In the genomic region with DNA sequence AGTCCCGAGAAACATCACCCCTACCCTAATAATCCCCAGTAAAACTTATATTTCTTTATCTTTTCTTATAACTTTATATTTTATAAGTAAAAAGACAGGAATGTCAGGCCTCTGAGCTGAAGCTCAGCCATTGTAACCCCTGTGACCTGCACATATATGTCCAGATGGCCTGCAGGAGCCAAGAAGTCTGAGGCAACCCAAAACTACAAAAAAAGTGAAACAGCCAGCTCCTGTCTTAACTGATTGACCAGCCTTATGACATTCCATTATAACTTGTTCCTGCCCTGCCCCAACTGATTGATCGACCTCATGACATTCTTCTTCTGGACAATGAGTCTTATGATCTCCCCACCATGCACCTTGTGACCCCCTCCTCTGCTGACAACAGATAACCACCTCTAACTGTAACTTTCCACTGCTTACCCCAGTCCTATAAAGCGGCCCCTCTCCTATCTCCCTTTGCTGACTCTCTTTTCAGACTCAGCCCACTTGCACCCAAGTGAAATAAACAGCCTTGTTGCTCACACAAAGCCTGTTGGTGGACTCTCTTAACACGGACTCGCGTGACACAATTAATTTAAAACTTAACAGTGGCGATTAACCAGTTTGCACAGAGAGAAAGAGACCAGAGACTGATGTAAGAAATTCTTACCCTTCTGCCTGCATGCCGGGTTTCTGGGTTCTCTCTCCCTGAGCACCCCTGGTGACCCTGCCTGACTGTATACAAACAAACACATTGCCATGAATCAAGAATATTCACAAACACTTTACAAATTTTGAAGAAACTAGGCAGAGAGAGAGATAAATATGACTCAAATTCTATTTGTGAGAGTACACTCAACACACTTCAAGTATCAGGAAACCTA, we compare ENCODE assay signal across 1 cellular context.
TF ChIP-seq lines count a peak whose summit lies in the region.
"Not testable (repeated sequence)": the region's sequence is repeated elsewhere in the genome, so short reads cannot be mapped to it uniquely, and the experiment has no call there.

No MANE protein-coding gene starts in this region.

TF ChIP-seq in K562, 482 proteins besides CTCF, POLR2A, EP300 and RAD21 (continued from another document):
- TF ChIP-seq, protein P1, sequence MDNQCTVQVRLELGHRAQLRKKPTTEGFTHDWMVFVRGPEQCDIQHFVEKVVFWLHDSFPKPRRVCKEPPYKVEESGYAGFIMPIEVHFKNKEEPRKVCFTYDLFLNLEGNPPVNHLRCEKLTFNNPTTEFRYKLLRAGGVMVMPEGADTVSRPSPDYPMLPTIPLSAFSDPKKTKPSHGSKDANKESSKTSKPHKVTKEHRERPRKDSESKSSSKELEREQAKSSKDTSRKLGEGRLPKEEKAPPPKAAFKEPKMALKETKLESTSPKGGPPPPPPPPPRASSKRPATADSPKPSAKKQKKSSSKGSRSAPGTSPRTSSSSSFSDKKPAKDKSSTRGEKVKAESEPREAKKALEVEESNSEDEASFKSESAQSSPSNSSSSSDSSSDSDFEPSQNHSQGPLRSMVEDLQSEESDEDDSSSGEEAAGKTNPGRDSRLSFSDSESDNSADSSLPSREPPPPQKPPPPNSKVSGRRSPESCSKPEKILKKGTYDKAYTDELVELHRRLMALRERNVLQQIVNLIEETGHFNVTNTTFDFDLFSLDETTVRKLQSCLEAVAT (IDR thresholded peaks at IDR 0.05), result peak; percentile 88
- TF ChIP-seq FOXJ2 (tag; IDR thresholded peaks at IDR 0.05) (peak; percentile 56), NFIC (IDR thresholded peaks at IDR 0.05) (peak; percentile 90), MBD2 (IDR thresholded peaks at IDR 0.05; ENCODE audit: borderline replicate concordance, low read depth) (peak; percentile 66; the same call in 1 of the 2 replicates), L3MBTL2 (IDR thresholded peaks at IDR 0.05) (peak; percentile 57), PHB2 (IDR thresholded peaks at IDR 0.05; ENCODE audit: low read depth) (peak; percentile 90), EHMT2 (IDR thresholded peaks at IDR 0.05) (peak; percentile 68), FOXM1 (IDR thresholded peaks at IDR 0.05; ENCODE audit: low read depth) (peak; percentile 80), BCOR (IDR thresholded peaks at IDR 0.05) (peak; percentile 66; the same call in 1 of the 2 replicates), CHD1 (IDR thresholded peaks at IDR 0.05; ENCODE audit: low read length) (peak; percentile 2), CC2D1A (IDR thresholded peaks at IDR 0.05) (peak; percentile 94; the same call in 1 of the 2 replicates), NCOA2 (IDR thresholded peaks at IDR 0.05; ENCODE audit: partially characterized antibody in 2 of 2) (peak; percentile 86 to 87), ZNF766 (CRISPR knock-in tag; conservative IDR thresholded peaks at IDR 0.05) (peak; percentile 48; the same call in 1 of the 2 replicates), ZEB2 (IDR thresholded peaks at IDR 0.05) (peak; percentile 86), SMARCC2 (IDR thresholded peaks at IDR 0.05; ENCODE audit: low read depth) (peak; percentile 76)
- TF ChIP-seq, protein P2, sequence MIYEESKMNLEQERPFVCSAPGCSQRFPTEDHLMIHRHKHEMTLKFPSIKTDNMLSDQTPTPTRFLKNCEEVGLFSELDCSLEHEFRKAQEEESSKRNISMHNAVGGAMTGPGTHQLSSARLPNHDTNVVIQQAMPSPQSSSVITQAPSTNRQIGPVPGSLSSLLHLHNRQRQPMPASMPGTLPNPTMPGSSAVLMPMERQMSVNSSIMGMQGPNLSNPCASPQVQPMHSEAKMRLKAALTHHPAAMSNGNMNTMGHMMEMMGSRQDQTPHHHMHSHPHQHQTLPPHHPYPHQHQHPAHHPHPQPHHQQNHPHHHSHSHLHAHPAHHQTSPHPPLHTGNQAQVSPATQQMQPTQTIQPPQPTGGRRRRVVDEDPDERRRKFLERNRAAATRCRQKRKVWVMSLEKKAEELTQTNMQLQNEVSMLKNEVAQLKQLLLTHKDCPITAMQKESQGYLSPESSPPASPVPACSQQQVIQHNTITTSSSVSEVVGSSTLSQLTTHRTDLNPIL (CRISPR knock-in tag; IDR thresholded peaks at IDR 0.05), result 0 out of 2 replicates have a peak, but pooled peaks have one; percentile 47
- TF ChIP-seq, protein P3, sequence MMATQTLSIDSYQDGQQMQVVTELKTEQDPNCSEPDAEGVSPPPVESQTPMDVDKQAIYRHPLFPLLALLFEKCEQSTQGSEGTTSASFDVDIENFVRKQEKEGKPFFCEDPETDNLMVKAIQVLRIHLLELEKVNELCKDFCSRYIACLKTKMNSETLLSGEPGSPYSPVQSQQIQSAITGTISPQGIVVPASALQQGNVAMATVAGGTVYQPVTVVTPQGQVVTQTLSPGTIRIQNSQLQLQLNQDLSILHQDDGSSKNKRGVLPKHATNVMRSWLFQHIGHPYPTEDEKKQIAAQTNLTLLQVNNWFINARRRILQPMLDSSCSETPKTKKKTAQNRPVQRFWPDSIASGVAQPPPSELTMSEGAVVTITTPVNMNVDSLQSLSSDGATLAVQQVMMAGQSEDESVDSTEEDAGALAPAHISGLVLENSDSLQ (IDR thresholded peaks at IDR 0.05), result peak; percentile 91
- TF ChIP-seq FOXM1 (CRISPR knock-in tag; IDR thresholded peaks at IDR 0.05; ENCODE audit: low read depth), result not testable (repeated sequence)
- TF ChIP-seq, protein P4, sequence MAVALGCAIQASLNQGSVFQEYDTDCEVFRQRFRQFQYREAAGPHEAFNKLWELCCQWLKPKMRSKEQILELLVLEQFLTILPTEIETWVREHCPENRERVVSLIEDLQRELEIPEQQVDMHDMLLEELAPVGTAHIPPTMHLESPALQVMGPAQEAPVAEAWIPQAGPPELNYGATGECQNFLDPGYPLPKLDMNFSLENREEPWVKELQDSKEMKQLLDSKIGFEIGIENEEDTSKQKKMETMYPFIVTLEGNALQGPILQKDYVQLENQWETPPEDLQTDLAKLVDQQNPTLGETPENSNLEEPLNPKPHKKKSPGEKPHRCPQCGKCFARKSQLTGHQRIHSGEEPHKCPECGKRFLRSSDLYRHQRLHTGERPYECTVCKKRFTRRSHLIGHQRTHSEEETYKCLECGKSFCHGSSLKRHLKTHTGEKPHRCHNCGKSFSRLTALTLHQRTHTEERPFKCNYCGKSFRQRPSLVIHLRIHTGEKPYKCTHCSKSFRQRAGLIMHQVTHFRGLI (CRISPR knock-in tag; IDR thresholded peaks at IDR 0.05), result peak; percentile 84
- TF ChIP-seq, protein P5, sequence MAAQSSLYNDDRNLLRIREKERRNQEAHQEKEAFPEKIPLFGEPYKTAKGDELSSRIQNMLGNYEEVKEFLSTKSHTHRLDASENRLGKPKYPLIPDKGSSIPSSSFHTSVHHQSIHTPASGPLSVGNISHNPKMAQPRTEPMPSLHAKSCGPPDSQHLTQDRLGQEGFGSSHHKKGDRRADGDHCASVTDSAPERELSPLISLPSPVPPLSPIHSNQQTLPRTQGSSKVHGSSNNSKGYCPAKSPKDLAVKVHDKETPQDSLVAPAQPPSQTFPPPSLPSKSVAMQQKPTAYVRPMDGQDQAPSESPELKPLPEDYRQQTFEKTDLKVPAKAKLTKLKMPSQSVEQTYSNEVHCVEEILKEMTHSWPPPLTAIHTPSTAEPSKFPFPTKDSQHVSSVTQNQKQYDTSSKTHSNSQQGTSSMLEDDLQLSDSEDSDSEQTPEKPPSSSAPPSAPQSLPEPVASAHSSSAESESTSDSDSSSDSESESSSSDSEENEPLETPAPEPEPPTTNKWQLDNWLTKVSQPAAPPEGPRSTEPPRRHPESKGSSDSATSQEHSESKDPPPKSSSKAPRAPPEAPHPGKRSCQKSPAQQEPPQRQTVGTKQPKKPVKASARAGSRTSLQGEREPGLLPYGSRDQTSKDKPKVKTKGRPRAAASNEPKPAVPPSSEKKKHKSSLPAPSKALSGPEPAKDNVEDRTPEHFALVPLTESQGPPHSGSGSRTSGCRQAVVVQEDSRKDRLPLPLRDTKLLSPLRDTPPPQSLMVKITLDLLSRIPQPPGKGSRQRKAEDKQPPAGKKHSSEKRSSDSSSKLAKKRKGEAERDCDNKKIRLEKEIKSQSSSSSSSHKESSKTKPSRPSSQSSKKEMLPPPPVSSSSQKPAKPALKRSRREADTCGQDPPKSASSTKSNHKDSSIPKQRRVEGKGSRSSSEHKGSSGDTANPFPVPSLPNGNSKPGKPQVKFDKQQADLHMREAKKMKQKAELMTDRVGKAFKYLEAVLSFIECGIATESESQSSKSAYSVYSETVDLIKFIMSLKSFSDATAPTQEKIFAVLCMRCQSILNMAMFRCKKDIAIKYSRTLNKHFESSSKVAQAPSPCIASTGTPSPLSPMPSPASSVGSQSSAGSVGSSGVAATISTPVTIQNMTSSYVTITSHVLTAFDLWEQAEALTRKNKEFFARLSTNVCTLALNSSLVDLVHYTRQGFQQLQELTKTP (IDR thresholded peaks at IDR 0.05; ENCODE audit: low read depth in 1 of 2, partially characterized antibody in 2 of 2), result peak; percentile 78 to 92
- TF ChIP-seq, protein P6, sequence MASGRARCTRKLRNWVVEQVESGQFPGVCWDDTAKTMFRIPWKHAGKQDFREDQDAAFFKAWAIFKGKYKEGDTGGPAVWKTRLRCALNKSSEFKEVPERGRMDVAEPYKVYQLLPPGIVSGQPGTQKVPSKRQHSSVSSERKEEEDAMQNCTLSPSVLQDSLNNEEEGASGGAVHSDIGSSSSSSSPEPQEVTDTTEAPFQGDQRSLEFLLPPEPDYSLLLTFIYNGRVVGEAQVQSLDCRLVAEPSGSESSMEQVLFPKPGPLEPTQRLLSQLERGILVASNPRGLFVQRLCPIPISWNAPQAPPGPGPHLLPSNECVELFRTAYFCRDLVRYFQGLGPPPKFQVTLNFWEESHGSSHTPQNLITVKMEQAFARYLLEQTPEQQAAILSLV (tag; IDR thresholded peaks at IDR 0.05), result 0 out of 2 replicates have a peak, but pooled peaks have one; percentile 21
- TF ChIP-seq, protein P7, sequence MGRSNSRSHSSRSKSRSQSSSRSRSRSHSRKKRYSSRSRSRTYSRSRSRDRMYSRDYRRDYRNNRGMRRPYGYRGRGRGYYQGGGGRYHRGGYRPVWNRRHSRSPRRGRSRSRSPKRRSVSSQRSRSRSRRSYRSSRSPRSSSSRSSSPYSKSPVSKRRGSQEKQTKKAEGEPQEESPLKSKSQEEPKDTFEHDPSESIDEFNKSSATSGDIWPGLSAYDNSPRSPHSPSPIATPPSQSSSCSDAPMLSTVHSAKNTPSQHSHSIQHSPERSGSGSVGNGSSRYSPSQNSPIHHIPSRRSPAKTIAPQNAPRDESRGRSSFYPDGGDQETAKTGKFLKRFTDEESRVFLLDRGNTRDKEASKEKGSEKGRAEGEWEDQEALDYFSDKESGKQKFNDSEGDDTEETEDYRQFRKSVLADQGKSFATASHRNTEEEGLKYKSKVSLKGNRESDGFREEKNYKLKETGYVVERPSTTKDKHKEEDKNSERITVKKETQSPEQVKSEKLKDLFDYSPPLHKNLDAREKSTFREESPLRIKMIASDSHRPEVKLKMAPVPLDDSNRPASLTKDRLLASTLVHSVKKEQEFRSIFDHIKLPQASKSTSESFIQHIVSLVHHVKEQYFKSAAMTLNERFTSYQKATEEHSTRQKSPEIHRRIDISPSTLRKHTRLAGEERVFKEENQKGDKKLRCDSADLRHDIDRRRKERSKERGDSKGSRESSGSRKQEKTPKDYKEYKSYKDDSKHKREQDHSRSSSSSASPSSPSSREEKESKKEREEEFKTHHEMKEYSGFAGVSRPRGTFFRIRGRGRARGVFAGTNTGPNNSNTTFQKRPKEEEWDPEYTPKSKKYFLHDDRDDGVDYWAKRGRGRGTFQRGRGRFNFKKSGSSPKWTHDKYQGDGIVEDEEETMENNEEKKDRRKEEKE (IDR thresholded peaks at IDR 0.05; ENCODE audit: borderline replicate concordance in 1 of 2, control insufficient read depth in 1 of 2, low read depth in 2 of 2, low read length in 1 of 2), result 0 out of 4 replicates have a peak, but pooled peaks have one; percentile 20 to 63
